Comparison of ENCODE assay signal across 8 cellular contexts in the genomic region with DNA sequence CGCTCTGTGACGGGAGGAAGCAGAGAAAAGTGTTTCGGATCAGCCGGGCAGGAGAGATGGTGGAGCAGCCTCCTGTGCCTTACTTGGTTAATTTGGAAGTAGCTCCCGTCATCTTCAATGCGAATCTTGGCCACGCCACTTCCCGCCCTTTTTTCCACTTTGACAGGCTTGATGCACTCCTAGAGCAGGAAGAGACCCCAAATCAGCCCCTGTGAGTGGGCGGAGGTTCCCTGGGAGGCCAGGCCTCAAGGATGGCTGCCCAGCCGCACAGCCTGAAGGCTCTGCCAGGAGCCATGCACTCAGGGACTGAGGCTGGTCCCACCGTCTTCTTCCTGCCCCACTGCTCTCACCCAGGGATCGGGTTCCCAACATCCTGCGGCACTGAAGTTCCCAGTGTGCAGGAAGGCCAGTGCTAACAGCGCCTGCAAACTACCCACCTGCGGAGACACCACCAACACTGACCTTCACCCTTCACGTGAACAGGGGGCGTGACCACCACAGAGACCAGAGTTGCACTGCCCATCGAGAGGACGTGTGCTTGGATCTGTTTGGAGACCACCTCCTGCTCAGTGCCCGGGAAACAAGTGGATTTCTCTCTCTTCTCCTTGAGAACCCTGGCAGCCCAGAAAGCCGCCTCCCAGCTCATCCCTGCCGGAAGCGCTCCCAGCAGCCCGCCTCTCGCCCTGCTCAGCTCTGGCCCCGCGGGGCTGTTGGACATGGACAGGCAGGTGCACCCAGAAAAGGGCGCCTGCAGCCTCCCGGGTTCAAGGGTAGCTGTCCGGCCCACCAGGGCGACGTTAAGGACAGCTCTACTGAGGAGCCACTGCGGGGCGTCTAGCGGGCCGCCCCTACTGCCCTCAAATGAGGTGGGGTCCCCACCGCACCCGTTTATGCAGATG. TPM values are rescaled to one million over a fixed set of nuclear protein-coding genes. Genes with fewer than 3 reads are reported as not detected.
DNase-seq lines count a peak whose midpoint lies in the region; ATAC-seq and TF ChIP-seq lines count a peak whose summit lies in the region.

No MANE protein-coding gene starts in this region.

- peaks cover 5% of the 10 kb centered on the region for H3K36me3 ChIP-seq in Panc1 (ENCODE audit: control insufficient read depth, insufficient read depth, low read length)
- peaks cover 21 to 46% (median 35%) of the 10 kb centered on the region in 4 donors for H3K36me3 ChIP-seq in esophagus muscularis mucosa
- no peaks in the 10 kb centered on the region for H3K36me3 ChIP-seq in ovary

- ATAC-seq in Panc1, result peak; percentile 15; the same call in 1 of the 2 replicates
- ATAC-seq in GM21717 (IDR thresholded peaks at IDR 0.05; ENCODE audit: unreplicated experiment), result no peak
- ATAC-seq in HG03439 (IDR thresholded peaks at IDR 0.05; ENCODE audit: unreplicated experiment), result no peak

- H3K9me3 ChIP-seq in Panc1 (ENCODE audit: control insufficient read depth, insufficient read depth, low read depth, low read length) (no peaks in the 10 kb centered on the region), esophagus muscularis mucosa (no peaks in the 10 kb centered on the region), ovary (no peaks in the 10 kb centered on the region)

- no peak for TF ChIP-seq EP300 in esophagus muscularis mucosa (IDR thresholded peaks at IDR 0.05)
- TF ChIP-seq EP300 in ovary (IDR thresholded peaks at IDR 0.05), result no peak

- H3K9me3 Mint-ChIP-seq in Calu3 (ENCODE audit: low read depth, unreplicated experiment), result no peaks in the 10 kb centered on the region

- H3K36me3 Mint-ChIP-seq in Calu3 (ENCODE audit: insufficient read depth, unreplicated experiment), result peaks cover 67% of the 10 kb centered on the region

- peaks cover 8% of the 10 kb centered on the region; the same call in 1 of the 2 replicates for H3K4me1 ChIP-seq in Panc1 (ENCODE audit: control insufficient read depth, insufficient read depth, low read length)
- H3K4me1 ChIP-seq in esophagus muscularis mucosa, result peaks cover 14 to 21% (median 18%) of the 10 kb centered on the region in 4 donors
- peaks cover 9% of the 10 kb centered on the region for H3K4me1 ChIP-seq in ovary (ENCODE audit: insufficient read depth)

- POLR2A ChIA-PET in Panc1 (lab: Charles Lee), result no interaction called here

- H3K4me1 Mint-ChIP-seq in Calu3 (ENCODE audit: low read depth, unreplicated experiment), result no peaks in the 10 kb centered on the region

- no peak for DNase-seq in Calu3
- no peak for DNase-seq in Panc1 (ENCODE audit: low read depth, low spot score)
- no peak for DNase-seq in esophagus muscularis mucosa (ENCODE audit: extremely low spot score)
- DNase-seq in ovary, result peak in 1 of 5 donors; percentile 7
- no peak for DNase-seq in GDM1 (lab: John Stamatoyannopoulos, UW)
- DNase-seq in NCI-H2081 (lab: John Stamatoyannopoulos, UW), result no peak

- TF ChIP-seq POLR2A in esophagus muscularis mucosa (IDR thresholded peaks at IDR 0.05; ENCODE audit: low read depth) (no peak), ovary (IDR thresholded peaks at IDR 0.05) (no peak)

- WGBS in esophagus muscularis mucosa, result 49% methylated on average over 36 of the region's 38 CpGs
- 38 to 49% (median 39%) methylated on average over 30 to 38 of the region's 38 CpGs for WGBS in ovary, 3 donors

- H3K4me3 ChIP-seq in Panc1 (ENCODE audit: low read depth in 2 of 2, low read length in 2 of 2) (peak overlapping the region; percentile 66 to 89), esophagus muscularis mucosa (peak overlapping the region; percentile 67 to 96 (median 88)), ovary (peak overlapping the region; percentile 76)

- H3K27ac Mint-ChIP-seq in Calu3 (ENCODE audit: unreplicated experiment), result no peak overlapping the region

- TF ChIP-seq CTCF in Calu3 (IDR thresholded peaks at IDR 0.05; ENCODE audit: unreplicated experiment), result no peak
- TF ChIP-seq CTCF in Panc1 (IDR thresholded peaks at IDR 0.05), result no peak
- no peak for TF ChIP-seq CTCF in esophagus muscularis mucosa (IDR thresholded peaks at IDR 0.05)
- no peak for TF ChIP-seq CTCF in ovary (IDR thresholded peaks at IDR 0.05)

- H3K27me3 Mint-ChIP-seq in Calu3 (ENCODE audit: unreplicated experiment), result no peaks in the 10 kb centered on the region

- in situ Hi-C loops in Panc1 (cut with HindIII; ENCODE audit: low pct_unique_long_range_greater_than_20kb, low sequenced_read_pairs), result no loop called here

- H3K27me3 ChIP-seq in Panc1 (ENCODE audit: control insufficient read depth, insufficient read depth, low read length) (no peaks in the 10 kb centered on the region), esophagus muscularis mucosa (peaks cover 0 to 29% (median 0%) of the 10 kb centered on the region in 4 donors), ovary (no peaks in the 10 kb centered on the region)

- CTCF ChIA-PET in Calu3 (lab: Charles Lee) (interaction anchor here (0.8 to 1.7 kb wide), 5 partner anchors 12 to 56 kb away, joined by 3 to 7 read pairs (median 5); no protein-coding TSS in a partner anchor), Panc1 (lab: Charles Lee) (interaction anchor here (0.7 kb wide), 1 partner anchor 18 kb away, joined by 3 read pairs; no protein-coding TSS in a partner anchor)

- BruUV-seq in Calu3 (replicated peaks; lab: Mats Ljungman, UMichigan) (no TSS peak), Panc1 (replicated peaks; lab: Mats Ljungman, UMichigan) (TSS peak; percentile 89)

- H3K27ac ChIP-seq in Panc1 (ENCODE audit: low read length) (peak overlapping the region; percentile 83), esophagus muscularis mucosa (replicated peaks in 1 of 4) (peak overlapping the region in 2 of 4 donors; percentile 72), ovary (no peak overlapping the region)

- intact Hi-C loops in Calu3 (cut with micrococcal nuclease; ENCODE audit: unreplicated experiment) (no loop called here), Panc1 (cut with micrococcal nuclease; ENCODE audit: unreplicated experiment) (loop anchor here (5.0 kb wide), 1 partner anchor 47 kb away; the partner anchor contains the start of genes CHTF18 and RPUSD1), esophagus muscularis mucosa (cut with DNase I) (no loop called here), ovary (cut with DNase I) (no loop called here)

- peak overlapping the region; percentile 79 for H3K4me3 Mint-ChIP-seq in Calu3 (ENCODE audit: low read depth, unreplicated experiment)

RNA-seq across cellular contexts. Expression of gene CIAO3, which starts 1.0 kb away (rescaled TPM):
- total RNA-seq in Calu3 (2022) (51.9 and 58.4 TPM in 2 replicates), Panc1 (2021; ENCODE audit: unreplicated experiment) (34.0 TPM), esophagus muscularis mucosa (10 to 100 TPM; 19.4 to 33.3 (median 30.2) TPM), ovary (10 to 100 TPM; 20.8 to 32.5 (median 22.2) TPM)
- 34.4 TPM for polyA plus RNA-seq in Panc1 (2012; ENCODE audit: insufficient read length)
- polyA plus RNA-seq in ovary, result 10 to 100 TPM in 1 of 2 donors, 1 to 10 TPM in 1; 8.5 to 18.0 TPM

RNA-seq across cellular contexts. Expression of gene HAGHL, which starts 12.9 kb away (rescaled TPM):
- total RNA-seq in Calu3 (2022) (11.7 and 12.8 TPM in 2 replicates), Panc1 (2021; ENCODE audit: unreplicated experiment) (41.1 TPM), esophagus muscularis mucosa (1 to 10 TPM; 1.7 to 5.6 (median 4.5) TPM), ovary (10 to 100 TPM in 1 of 7 donors, 1 to 10 TPM in 6; 2.6 to 25.7 (median 3.6) TPM)
- 107 TPM for polyA plus RNA-seq in Panc1 (2012; ENCODE audit: insufficient read length)
- polyA plus RNA-seq in ovary, result 1 to 10 TPM in 1 of 2 donors, not detected in 1; 2.6 TPM

RNA-seq across cellular contexts. Expression of gene CCDC78, which starts 13.6 kb away (rescaled TPM):
- total RNA-seq in Calu3 (2022), result 10.0 and 12.5 TPM in 2 replicates
- total RNA-seq in Panc1 (2021; ENCODE audit: unreplicated experiment), result 18.2 TPM
- polyA plus RNA-seq in Panc1 (2012; ENCODE audit: insufficient read length), result 23.6 TPM
- 1 to 10 TPM in 1 of 4 donors, under 1 TPM in 3; 0.33 to 2.5 (median 0.61) TPM for total RNA-seq in esophagus muscularis mucosa
- 10 to 100 TPM in 1 of 7 donors, 1 to 10 TPM in 4, under 1 TPM in 1, not detected in 1; 0.40 to 44.3 (median 4.7) TPM for total RNA-seq in ovary
- under 1 TPM in 1 of 2 donors, not detected in 1; 0.41 TPM for polyA plus RNA-seq in ovary

RNA-seq across cellular contexts. Expression of gene ANTKMT, which starts 18.9 kb away (rescaled TPM):
- total RNA-seq in Calu3 (2022) (49.6 and 57.2 TPM in 2 replicates), Panc1 (2021; ENCODE audit: unreplicated experiment) (93.6 TPM), esophagus muscularis mucosa (10 to 100 TPM; 26.5 to 48.6 (median 40.3) TPM), ovary (10 to 100 TPM; 15.9 to 43.9 (median 26.0) TPM)
- polyA plus RNA-seq in Panc1 (2012; ENCODE audit: insufficient read length), result 75.7 TPM
- 10 to 100 TPM in 1 of 2 donors, not detected in 1; 13.2 TPM for polyA plus RNA-seq in ovary

RNA-seq across cellular contexts. Expression of gene MSLN, which starts 20.7 kb away (rescaled TPM):
- total RNA-seq in Calu3 (2022), result 3.4 and 8.9 TPM in 2 replicates
- 1.1 TPM for total RNA-seq in Panc1 (2021; ENCODE audit: unreplicated experiment)
- polyA plus RNA-seq in Panc1 (2012; ENCODE audit: insufficient read length), result 1.0 TPM
- total RNA-seq in esophagus muscularis mucosa, result under 1 TPM in 1 of 4 donors, not detected in 3; 0.39 TPM
- 100 to 1,000 TPM in 1 of 7 donors, 10 to 100 TPM in 3, 1 to 10 TPM in 2, under 1 TPM in 1; 0.40 to 314 (median 13.6) TPM for total RNA-seq in ovary
- 1 to 10 TPM; 1.5 to 1.9 TPM for polyA plus RNA-seq in ovary
